In the genomic region with DNA sequence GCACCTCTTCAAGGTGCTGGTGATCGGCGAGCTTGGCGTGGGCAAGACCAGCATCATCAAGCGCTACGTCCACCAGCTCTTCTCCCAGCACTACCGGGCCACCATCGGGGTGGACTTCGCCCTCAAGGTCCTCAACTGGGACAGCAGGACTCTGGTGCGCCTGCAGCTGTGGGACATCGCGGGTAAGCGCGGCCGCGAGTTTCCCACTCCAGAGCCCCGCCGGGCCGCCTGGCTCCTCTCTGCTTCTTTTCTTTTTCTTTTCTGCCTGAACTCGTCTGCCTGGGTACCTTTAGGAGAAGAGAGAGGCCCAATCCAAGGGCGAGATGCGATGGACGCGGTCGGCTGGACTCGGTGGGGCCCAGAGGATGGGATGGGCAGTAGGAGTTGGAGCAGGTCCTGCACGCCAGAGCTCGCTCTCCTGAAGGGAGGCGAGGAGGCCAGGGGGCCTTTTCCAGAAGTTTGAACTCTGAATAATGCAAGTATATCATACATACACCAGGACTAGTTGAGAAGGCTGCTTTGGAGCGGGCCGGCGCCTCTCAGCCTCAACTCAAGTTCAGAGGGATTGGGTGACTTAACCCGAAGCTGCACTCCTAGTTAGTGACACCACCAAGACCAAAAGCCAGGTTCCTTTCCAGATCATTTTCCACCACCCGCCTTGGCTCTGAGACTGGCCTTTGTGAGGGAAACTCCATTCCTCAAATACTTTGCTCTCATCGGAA, we compare ENCODE assay signal across 8 cellular contexts. TPM values are rescaled to one million over a fixed set of nuclear protein-coding genes. Genes with fewer than 3 reads are reported as not detected.
DNase-seq lines count a peak whose midpoint lies in the region; ATAC-seq and TF ChIP-seq lines count a peak whose summit lies in the region.

No MANE protein-coding gene starts in this region.

- H3K4me3 Mint-ChIP-seq in CD14-positive monocyte (peak overlapping the region; percentile 100), brain (peak overlapping the region; percentile 89 to 99 (median 97))

- no peaks in the 10 kb centered on the region for H3K9me3 Mint-ChIP-seq in CD14-positive monocyte
- H3K9me3 Mint-ChIP-seq in brain, result peaks cover 0 to 9% (median 2%) of the 10 kb centered on the region in 5 experiments

- DNase-seq in CD14-positive monocyte (ENCODE audit: low spot score) (peak; percentile 45), NCI-H2196 (lab: John Stamatoyannopoulos, UW; ENCODE audit: unreplicated experiment) (peak; percentile 39), retina (peak; percentile 90), T-helper 9 cell (no peak)

- H3K27ac ChIP-seq in iPS-18a (ENCODE audit: low read length), result no peak overlapping the region

- H3K36me3 ChIP-seq in iPS-18a (ENCODE audit: control insufficient read depth, low read depth, low read length), result no peaks in the 10 kb centered on the region

- H3K27me3 ChIP-seq in iPS-18a (ENCODE audit: control insufficient read depth, insufficient read depth, low read length), result no peaks in the 10 kb centered on the region

- H3K27me3 Mint-ChIP-seq in CD14-positive monocyte (ENCODE audit: low read depth in 3 of 3), result no peaks in the 10 kb centered on the region
- H3K27me3 Mint-ChIP-seq in brain, result peaks cover 11% of the 10 kb centered on the region

- H3K4me3 ChIP-seq in iPS-18a (ENCODE audit: low read length), result peak overlapping the region; percentile 76

- no peaks in the 10 kb centered on the region for H3K4me1 ChIP-seq in iPS-18a (ENCODE audit: control insufficient read depth, low read depth, low read length)

- intact Hi-C loops in CD14-positive monocyte (cut with micrococcal nuclease), result loop anchor here (2.0 to 10.0 kb wide), 4 partner anchors 53 to 579 kb away; partner anchors contain the start of genes ADGB (in 2 of the 2) and SHPRH (in 1 of the 2)

- no peaks in the 10 kb centered on the region for H3K9me3 ChIP-seq in iPS-18a (ENCODE audit: control insufficient read depth, low read depth, low read length)

- H3K36me3 Mint-ChIP-seq in CD14-positive monocyte (peaks cover 8 to 14% of the 10 kb centered on the region in 2 donors), brain (no peaks in the 10 kb centered on the region)

- TF ChIP-seq CTCF in CD14-positive monocyte (IDR thresholded peaks at IDR 0.05), result no peak
- TF ChIP-seq CTCF in brain (conservative IDR thresholded peaks at IDR 0.05), result no peak

- peak overlapping the region; percentile 59 for H3K9ac ChIP-seq in iPS-18a (ENCODE audit: low read length)

- H3K4me1 Mint-ChIP-seq in CD14-positive monocyte (peaks cover 60% of the 10 kb centered on the region), brain (peaks cover 38% of the 10 kb centered on the region)

- ATAC-seq in GM21717 (IDR thresholded peaks at IDR 0.05; ENCODE audit: unreplicated experiment) (peak; percentile 24), HG02588 (IDR thresholded peaks at IDR 0.05; ENCODE audit: unreplicated experiment) (no peak)

- H3K27ac Mint-ChIP-seq in CD14-positive monocyte, result peak overlapping the region; percentile 99 to 100 (median 100)
- peak overlapping the region; percentile 75 to 97 (median 95) for H3K27ac Mint-ChIP-seq in brain

RNA-seq across cellular contexts. Expression of gene RAB32, which starts 0.5 kb away (rescaled TPM):
- polyA plus RNA-seq in CD14-positive monocyte (100 to 1,000 TPM; 429 to 588 TPM), brain (ENCODE audit: insufficient read depth, low read depth, low replicate concordance) (2.4 TPM)

RNA-seq across cellular contexts. Expression of gene ADGB, which starts 54.7 kb away (rescaled TPM):
- polyA plus RNA-seq in CD14-positive monocyte, result not detected
- not detected for polyA plus RNA-seq in brain (ENCODE audit: insufficient read depth, low read depth, low replicate concordance)

Comparison
In these comparisons a context has a peak if more than half of its experiments do, and no peak if none do; other contexts are left out.
1. RNA of gene RAB32, which starts 0.5 kb away (polyA plus RNA-seq): 429 to 588 TPM in CD14-positive monocyte; 2.4 TPM in brain (single experiment); every median in the first group is over 100 times any median in the second.